In genomic region chr1:240099748-240100147, GRCh38 we compare ENCODE assay signal across 22 cellular contexts. TPM values are rescaled to one million over a fixed set of nuclear protein-coding genes. Genes with fewer than 3 reads are reported as not detected.
A peak's percentile ranks its signal among the peaks of the same experiment; 100 is the strongest.
DNase-seq lines count a peak whose midpoint lies in the region; TF ChIP-seq lines count a peak whose summit lies in the region.
"Had no signal": no experiment of that assay in that cellular context is flagged by ENCODE, and none has a peak within 500 bp of the region (broad histone marks: within the 10 kb centered on the region; RNA-seq: fewer than 3 reads in every experiment).

No MANE protein-coding gene starts in this region.

- H3K27ac Mint-ChIP-seq in activated naive CD8-positive, alpha-beta T cell treated with anti-CD3 and anti-CD28 coated beads for 36 hours, result no peak overlapping the region
- H3K27ac Mint-ChIP-seq in activated naive CD4-positive, alpha-beta T cell treated with anti-CD3 and anti-CD28 coated beads, Interleukin-2, amount 10 ng/mL, durations not matched to agents 7 days and 5 days, result no peak overlapping the region
- H3K27ac Mint-ChIP-seq: activated CD4-positive, alpha-beta T cell treated with anti-CD3 and anti-CD28 coated beads for 36 hours; activated T-cell treated with anti-CD3 and anti-CD28 coated beads, Interleukin-2, amount 50 U/mL, for 72 hours had no signal

- H3K36me3 ChIP-seq in neuron (ENCODE audit: insufficient read depth, low read length), result peaks cover 40% of the 10 kb centered on the region
- H3K36me3 ChIP-seq: ascending aorta, BLaER1, ovary had no signal

- POLR2A ChIA-PET in AG04449 (lab: Yijun Ruan, JAX), result no interaction called here

- H2AFZ ChIP-seq in neuron (ENCODE audit: low read depth, low read length), result no peak overlapping the region

- CTCF ChIA-PET in AG04449 (lab: Yijun Ruan, JAX), result interaction anchor here (1.1 to 2.3 kb wide), 3 partner anchors 50 to 592 kb away, joined by 3 to 9 read pairs (median 6); no protein-coding TSS in a partner anchor
- CTCF ChIA-PET in activated naive CD4-positive, alpha-beta T cell treated with anti-CD3 and anti-CD28 coated beads, Interleukin-2, amount 10 ng/mL, durations not matched to agents 7 days and 5 days (lab: Charles Lee), result no interaction called here

- DNase-seq in AG04449 (ENCODE audit: low read depth, low spot score) (no peak), M059J (ENCODE audit: low read depth) (peak; percentile 48), dorsolateral prefrontal cortex (no peak), SKM-1 (lab: John Stamatoyannopoulos, UW; ENCODE audit: unreplicated experiment) (no peak), coronary artery (ENCODE audit: low spot score) (no peak)
- no peak for DNase-seq in activated naive CD8-positive, alpha-beta T cell treated with anti-CD3 and anti-CD28 coated beads for 36 hours
- no peak for DNase-seq in activated naive CD4-positive, alpha-beta T cell treated with anti-CD3 and anti-CD28 coated beads, Interleukin-2, amount 10 ng/mL, durations not matched to agents 7 days and 5 days
- DNase-seq: activated CD4-positive, alpha-beta T cell treated with anti-CD3 and anti-CD28 coated beads for 36 hours; activated naive CD4-positive, alpha-beta T cell treated with anti-CD3 and anti-CD28 coated beads, Interleukin-2, amount 50 U/mL, for 16 hours; activated T-cell treated with anti-CD3 and anti-CD28 coated beads, Interleukin-2, amount 50 U/mL, for 72 hours; Caco-2; cerebellar nuclear complex; effector CD4-positive, alpha-beta T cell; left cardiac atrium; NCI-H1417; NCI-H524 treated with DMSO at 0.1 percent for 48 hours; ovary had no signal

- H3K4me1 ChIP-seq in neuron (ENCODE audit: insufficient read depth, low read length), result peaks cover 51% of the 10 kb centered on the region
- H3K4me1 ChIP-seq: ascending aorta, BLaER1, Caco-2 had no signal

- H3K4me1 Mint-ChIP-seq in activated naive CD8-positive, alpha-beta T cell treated with anti-CD3 and anti-CD28 coated beads for 36 hours, result no peaks in the 10 kb centered on the region
- no peaks in the 10 kb centered on the region for H3K4me1 Mint-ChIP-seq in activated naive CD4-positive, alpha-beta T cell treated with anti-CD3 and anti-CD28 coated beads, Interleukin-2, amount 10 ng/mL, durations not matched to agents 7 days and 5 days
- H3K4me1 Mint-ChIP-seq: activated CD4-positive, alpha-beta T cell treated with anti-CD3 and anti-CD28 coated beads for 36 hours had no signal

- H3K27me3 Mint-ChIP-seq in activated naive CD8-positive, alpha-beta T cell treated with anti-CD3 and anti-CD28 coated beads for 36 hours, result peaks cover 32% of the 10 kb centered on the region
- H3K27me3 Mint-ChIP-seq in activated naive CD4-positive, alpha-beta T cell treated with anti-CD3 and anti-CD28 coated beads, Interleukin-2, amount 10 ng/mL, durations not matched to agents 7 days and 5 days, result no peaks in the 10 kb centered on the region

- H3K27me3 ChIP-seq in dorsolateral prefrontal cortex (no peaks in the 10 kb centered on the region), neuron (ENCODE audit: insufficient read depth, low read length) (no peaks in the 10 kb centered on the region)
- H3K27me3 ChIP-seq: ascending aorta, BLaER1, ovary had no signal

- no peaks in the 10 kb centered on the region for H3K36me3 Mint-ChIP-seq in activated naive CD8-positive, alpha-beta T cell treated with anti-CD3 and anti-CD28 coated beads for 36 hours
- H3K36me3 Mint-ChIP-seq in activated naive CD4-positive, alpha-beta T cell treated with anti-CD3 and anti-CD28 coated beads, Interleukin-2, amount 10 ng/mL, durations not matched to agents 7 days and 5 days, result no peaks in the 10 kb centered on the region

- intact Hi-C loops in dorsolateral prefrontal cortex (cut with DNase I), result no loop called here

- H3K9me3 ChIP-seq in neuron (ENCODE audit: low read length), result no peaks in the 10 kb centered on the region
- H3K9me3 ChIP-seq: ascending aorta, BLaER1, Caco-2, ovary had no signal

- TF ChIP-seq CTCF in AG04449 (IDR thresholded peaks at IDR 0.05; ENCODE audit: insufficient read depth, low read length, missing control alignments) (no peak), dorsolateral prefrontal cortex (IDR thresholded peaks at IDR 0.05 in 54 of 56, conservative IDR thresholded peaks at IDR 0.05 in 2 of 56; ENCODE audit: low read depth in 1 of 56, partially characterized antibody in 56 of 56) (no peak), coronary artery (IDR thresholded peaks at IDR 0.05) (no peak)

- peak overlapping the region in 48 of 59 donors; percentile 2 to 84 (median 68) for H3K27ac ChIP-seq in dorsolateral prefrontal cortex
- H3K27ac ChIP-seq in coronary artery, result no peak overlapping the region
- H3K27ac ChIP-seq: ascending aorta, BLaER1, ovary had no signal

- no peaks in the 10 kb centered on the region for H3K9me3 Mint-ChIP-seq in activated naive CD8-positive, alpha-beta T cell treated with anti-CD3 and anti-CD28 coated beads for 36 hours
- H3K9me3 Mint-ChIP-seq in activated naive CD4-positive, alpha-beta T cell treated with anti-CD3 and anti-CD28 coated beads, Interleukin-2, amount 10 ng/mL, durations not matched to agents 7 days and 5 days, result no peaks in the 10 kb centered on the region
- H3K9me3 Mint-ChIP-seq: activated T-cell treated with anti-CD3 and anti-CD28 coated beads, Interleukin-2, amount 50 U/mL, for 72 hours had no signal

- H3K4me3 ChIP-seq in AG04449 (ENCODE audit: low read depth, low read length), result peak overlapping the region; percentile 35
- H3K4me3 ChIP-seq in dorsolateral prefrontal cortex, result peak overlapping the region in 53 of 59 donors; percentile 1 to 81 (median 34)
- peak overlapping the region; percentile 7 for H3K4me3 ChIP-seq in neuron (ENCODE audit: low read length)
- no peak overlapping the region for H3K4me3 ChIP-seq in coronary artery
- H3K4me3 ChIP-seq: ascending aorta, BLaER1, ovary had no signal

- H3K4me3 Mint-ChIP-seq in activated naive CD8-positive, alpha-beta T cell treated with anti-CD3 and anti-CD28 coated beads for 36 hours, result no peak overlapping the region
- no peak overlapping the region for H3K4me3 Mint-ChIP-seq in activated naive CD4-positive, alpha-beta T cell treated with anti-CD3 and anti-CD28 coated beads, Interleukin-2, amount 10 ng/mL, durations not matched to agents 7 days and 5 days
- H3K4me3 Mint-ChIP-seq: activated CD4-positive, alpha-beta T cell treated with anti-CD3 and anti-CD28 coated beads for 36 hours; activated T-cell treated with anti-CD3 and anti-CD28 coated beads, Interleukin-2, amount 50 U/mL, for 72 hours had no signal

RNA-seq across cellular contexts. Expression of gene FMN2, which starts 8.1 kb away (rescaled TPM):
- total RNA-seq in M059J (2014; rRNA removed; shearing (Covaris generic)), result 6.0 and 19.2 TPM in 2 replicates
- 100 to 1,000 TPM in 119 of 120 experiments, 10 to 100 TPM in 1; 79.2 to 266 (median 177) TPM for total RNA-seq in dorsolateral prefrontal cortex
- not detected for total RNA-seq in activated naive CD8-positive, alpha-beta T cell treated with anti-CD3 and anti-CD28 coated beads for 36 hours
- total RNA-seq: A673; activated CD4-positive, alpha-beta T cell treated with anti-CD3 and anti-CD28 coated beads for 36 hours; activated CD8-positive, alpha-beta memory T cell treated with anti-CD3 and anti-CD28 coated beads for 36 hours; activated T-cell treated with anti-CD3 and anti-CD28 coated beads, Interleukin-2, amount 50 U/mL, for 72 hours; ascending aorta; Caco-2 had no signal

Comparison
In these comparisons a context has a peak if more than half of its experiments do, and no peak if none do; other contexts are left out.
1. H3K27ac ChIP-seq: peak in dorsolateral prefrontal cortex (48 of 59); none in coronary artery (0 of 2).